1 cellular context compared by ENCODE assay signal in genomic region chr15:78065284-78065872, GRCh38.
TF ChIP-seq lines count a peak whose summit lies in the region.

No MANE protein-coding gene starts in this region.

TF ChIP-seq in HepG2, 621 proteins besides CTCF, POLR2A, EP300 and RAD21 (continued from another document and continues in another):
- TF ChIP-seq, protein P1, sequence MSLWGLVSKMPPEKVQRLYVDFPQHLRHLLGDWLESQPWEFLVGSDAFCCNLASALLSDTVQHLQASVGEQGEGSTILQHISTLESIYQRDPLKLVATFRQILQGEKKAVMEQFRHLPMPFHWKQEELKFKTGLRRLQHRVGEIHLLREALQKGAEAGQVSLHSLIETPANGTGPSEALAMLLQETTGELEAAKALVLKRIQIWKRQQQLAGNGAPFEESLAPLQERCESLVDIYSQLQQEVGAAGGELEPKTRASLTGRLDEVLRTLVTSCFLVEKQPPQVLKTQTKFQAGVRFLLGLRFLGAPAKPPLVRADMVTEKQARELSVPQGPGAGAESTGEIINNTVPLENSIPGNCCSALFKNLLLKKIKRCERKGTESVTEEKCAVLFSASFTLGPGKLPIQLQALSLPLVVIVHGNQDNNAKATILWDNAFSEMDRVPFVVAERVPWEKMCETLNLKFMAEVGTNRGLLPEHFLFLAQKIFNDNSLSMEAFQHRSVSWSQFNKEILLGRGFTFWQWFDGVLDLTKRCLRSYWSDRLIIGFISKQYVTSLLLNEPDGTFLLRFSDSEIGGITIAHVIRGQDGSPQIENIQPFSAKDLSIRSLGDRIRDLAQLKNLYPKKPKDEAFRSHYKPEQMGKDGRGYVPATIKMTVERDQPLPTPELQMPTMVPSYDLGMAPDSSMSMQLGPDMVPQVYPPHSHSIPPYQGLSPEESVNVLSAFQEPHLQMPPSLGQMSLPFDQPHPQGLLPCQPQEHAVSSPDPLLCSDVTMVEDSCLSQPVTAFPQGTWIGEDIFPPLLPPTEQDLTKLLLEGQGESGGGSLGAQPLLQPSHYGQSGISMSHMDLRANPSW (CRISPR knock-in tag; IDR thresholded peaks at IDR 0.05; ENCODE audit: borderline replicate concordance), result peak; percentile 72; the same call in 1 of the 2 replicates
- TF ChIP-seq LBX2 (CRISPR knock-in tag; IDR thresholded peaks at IDR 0.05; ENCODE audit: borderline replicate concordance) (no peak), E2F5 (CRISPR knock-in tag; conservative IDR thresholded peaks at IDR 0.05) (no peak), SKI (IDR thresholded peaks at IDR 0.05; ENCODE audit: partially characterized antibody) (peak; percentile 97), ZNF276 (CRISPR knock-in tag; IDR thresholded peaks at IDR 0.05; ENCODE audit: low read depth) (peak; percentile 89), ZNF766 (CRISPR knock-in tag; IDR thresholded peaks at IDR 0.05; ENCODE audit: borderline replicate concordance) (peak; percentile 73; the same call in 1 of the 2 replicates), DDIT3 (CRISPR knock-in tag; IDR thresholded peaks at IDR 0.05) (no peak), LCORL (IDR thresholded peaks at IDR 0.05) (no peak), LCORL (CRISPR knock-in tag; IDR thresholded peaks at IDR 0.05) (peak; percentile 97), ZSCAN5A (CRISPR knock-in tag; IDR thresholded peaks at IDR 0.05; ENCODE audit: borderline replicate concordance) (peak; percentile 81; the same call in 1 of the 2 replicates), CREM (IDR thresholded peaks at IDR 0.05) (peak; percentile 80), CREM (CRISPR knock-in tag; IDR thresholded peaks at IDR 0.05) (no peak), PAXIP1 (CRISPR knock-in tag; conservative IDR thresholded peaks at IDR 0.05) (peak; percentile 93), SRY (CRISPR knock-in tag; IDR thresholded peaks at IDR 0.05) (no peak), ZNF768 (CRISPR knock-in tag; IDR thresholded peaks at IDR 0.05) (no peak), KAT2B (IDR thresholded peaks at IDR 0.05; ENCODE audit: borderline replicate concordance, low read depth, low read length) (no peak), GPN1 (CRISPR knock-in tag; IDR thresholded peaks at IDR 0.05; ENCODE audit: borderline replicate concordance) (no peak), PRMT3 (CRISPR knock-in tag; IDR thresholded peaks at IDR 0.05; ENCODE audit: borderline replicate concordance, low read depth) (peak; percentile 81; the same call in 1 of the 2 replicates), ZNF121 (CRISPR knock-in tag; IDR thresholded peaks at IDR 0.05) (no peak; the same call in 1 of the 2 replicates), ZBTB42 (CRISPR knock-in tag; IDR thresholded peaks at IDR 0.05) (no peak), ZNF251 (CRISPR knock-in tag; IDR thresholded peaks at IDR 0.05) (no peak), ZNF382 (CRISPR knock-in tag; IDR thresholded peaks at IDR 0.05; ENCODE audit: borderline replicate concordance) (no peak), ZNF629 (CRISPR knock-in tag; conservative IDR thresholded peaks at IDR 0.05) (0 out of 2 replicates have a peak, but pooled peaks have one; percentile 11), ZNF607 (CRISPR knock-in tag; IDR thresholded peaks at IDR 0.05; ENCODE audit: borderline replicate concordance) (peak; percentile 37; the same call in 1 of the 2 replicates), ZNF776 (CRISPR knock-in tag; IDR thresholded peaks at IDR 0.05) (no peak), GABPA (IDR thresholded peaks at IDR 0.05; ENCODE audit: low read depth, low read length) (no peak), GABPA (CRISPR knock-in tag; IDR thresholded peaks at IDR 0.05; ENCODE audit: low read depth) (peak; percentile 72), ISX (CRISPR knock-in tag; conservative IDR thresholded peaks at IDR 0.05) (no peak), ZNF781 (CRISPR knock-in tag; IDR thresholded peaks at IDR 0.05; ENCODE audit: borderline replicate concordance, not compliant biosample characterization) (peak; percentile 70), YY1 (IDR thresholded peaks at IDR 0.05; ENCODE audit: insufficient read depth, insufficient replicate concordance, low read depth, low read length) (no peak), STAG1 (CRISPR knock-in tag; IDR thresholded peaks at IDR 0.05) (peak; percentile 25; the same call in 1 of the 2 replicates), DPF2 (CRISPR knock-in tag; IDR thresholded peaks at IDR 0.05; ENCODE audit: borderline replicate concordance, low read depth) (peak; percentile 89), SMC3 (IDR thresholded peaks at IDR 0.05; ENCODE audit: low read length) (peak; percentile 40; the same call in 1 of the 2 replicates), HOXD1 (CRISPR knock-in tag; IDR thresholded peaks at IDR 0.05) (peak; percentile 68; the same call in 1 of the 2 replicates)
- TF ChIP-seq, protein P2, sequence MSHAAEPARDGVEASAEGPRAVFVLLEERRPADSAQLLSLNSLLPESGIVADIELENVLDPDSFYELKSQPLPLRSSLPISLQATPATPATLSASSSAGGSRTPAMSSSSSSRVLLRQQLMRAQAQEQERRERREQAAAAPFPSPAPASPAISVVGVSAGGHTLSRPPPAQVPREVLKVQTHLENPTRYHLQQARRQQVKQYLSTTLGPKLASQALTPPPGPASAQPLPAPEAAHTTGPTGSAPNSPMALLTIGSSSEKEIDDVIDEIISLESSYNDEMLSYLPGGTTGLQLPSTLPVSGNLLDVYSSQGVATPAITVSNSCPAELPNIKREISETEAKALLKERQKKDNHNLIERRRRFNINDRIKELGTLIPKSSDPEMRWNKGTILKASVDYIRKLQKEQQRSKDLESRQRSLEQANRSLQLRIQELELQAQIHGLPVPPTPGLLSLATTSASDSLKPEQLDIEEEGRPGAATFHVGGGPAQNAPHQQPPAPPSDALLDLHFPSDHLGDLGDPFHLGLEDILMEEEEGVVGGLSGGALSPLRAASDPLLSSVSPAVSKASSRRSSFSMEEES (CRISPR knock-in tag; IDR thresholded peaks at IDR 0.05), result peak; percentile 95
- TF ChIP-seq, protein P3, sequence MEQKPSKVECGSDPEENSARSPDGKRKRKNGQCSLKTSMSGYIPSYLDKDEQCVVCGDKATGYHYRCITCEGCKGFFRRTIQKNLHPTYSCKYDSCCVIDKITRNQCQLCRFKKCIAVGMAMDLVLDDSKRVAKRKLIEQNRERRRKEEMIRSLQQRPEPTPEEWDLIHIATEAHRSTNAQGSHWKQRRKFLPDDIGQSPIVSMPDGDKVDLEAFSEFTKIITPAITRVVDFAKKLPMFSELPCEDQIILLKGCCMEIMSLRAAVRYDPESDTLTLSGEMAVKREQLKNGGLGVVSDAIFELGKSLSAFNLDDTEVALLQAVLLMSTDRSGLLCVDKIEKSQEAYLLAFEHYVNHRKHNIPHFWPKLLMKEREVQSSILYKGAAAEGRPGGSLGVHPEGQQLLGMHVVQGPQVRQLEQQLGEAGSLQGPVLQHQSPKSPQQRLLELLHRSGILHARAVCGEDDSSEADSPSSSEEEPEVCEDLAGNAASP (CRISPR knock-in tag; IDR thresholded peaks at IDR 0.05; ENCODE audit: borderline replicate concordance), result peak; percentile 94
- TF ChIP-seq, protein P4, sequence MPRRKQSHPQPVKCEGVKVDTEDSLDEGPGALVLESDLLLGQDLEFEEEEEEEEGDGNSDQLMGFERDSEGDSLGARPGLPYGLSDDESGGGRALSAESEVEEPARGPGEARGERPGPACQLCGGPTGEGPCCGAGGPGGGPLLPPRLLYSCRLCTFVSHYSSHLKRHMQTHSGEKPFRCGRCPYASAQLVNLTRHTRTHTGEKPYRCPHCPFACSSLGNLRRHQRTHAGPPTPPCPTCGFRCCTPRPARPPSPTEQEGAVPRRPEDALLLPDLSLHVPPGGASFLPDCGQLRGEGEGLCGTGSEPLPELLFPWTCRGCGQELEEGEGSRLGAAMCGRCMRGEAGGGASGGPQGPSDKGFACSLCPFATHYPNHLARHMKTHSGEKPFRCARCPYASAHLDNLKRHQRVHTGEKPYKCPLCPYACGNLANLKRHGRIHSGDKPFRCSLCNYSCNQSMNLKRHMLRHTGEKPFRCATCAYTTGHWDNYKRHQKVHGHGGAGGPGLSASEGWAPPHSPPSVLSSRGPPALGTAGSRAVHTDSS (CRISPR knock-in tag; conservative IDR thresholded peaks at IDR 0.05), result 0 out of 2 replicates have a peak, but pooled peaks have one; percentile 62
- TF ChIP-seq, protein P5, sequence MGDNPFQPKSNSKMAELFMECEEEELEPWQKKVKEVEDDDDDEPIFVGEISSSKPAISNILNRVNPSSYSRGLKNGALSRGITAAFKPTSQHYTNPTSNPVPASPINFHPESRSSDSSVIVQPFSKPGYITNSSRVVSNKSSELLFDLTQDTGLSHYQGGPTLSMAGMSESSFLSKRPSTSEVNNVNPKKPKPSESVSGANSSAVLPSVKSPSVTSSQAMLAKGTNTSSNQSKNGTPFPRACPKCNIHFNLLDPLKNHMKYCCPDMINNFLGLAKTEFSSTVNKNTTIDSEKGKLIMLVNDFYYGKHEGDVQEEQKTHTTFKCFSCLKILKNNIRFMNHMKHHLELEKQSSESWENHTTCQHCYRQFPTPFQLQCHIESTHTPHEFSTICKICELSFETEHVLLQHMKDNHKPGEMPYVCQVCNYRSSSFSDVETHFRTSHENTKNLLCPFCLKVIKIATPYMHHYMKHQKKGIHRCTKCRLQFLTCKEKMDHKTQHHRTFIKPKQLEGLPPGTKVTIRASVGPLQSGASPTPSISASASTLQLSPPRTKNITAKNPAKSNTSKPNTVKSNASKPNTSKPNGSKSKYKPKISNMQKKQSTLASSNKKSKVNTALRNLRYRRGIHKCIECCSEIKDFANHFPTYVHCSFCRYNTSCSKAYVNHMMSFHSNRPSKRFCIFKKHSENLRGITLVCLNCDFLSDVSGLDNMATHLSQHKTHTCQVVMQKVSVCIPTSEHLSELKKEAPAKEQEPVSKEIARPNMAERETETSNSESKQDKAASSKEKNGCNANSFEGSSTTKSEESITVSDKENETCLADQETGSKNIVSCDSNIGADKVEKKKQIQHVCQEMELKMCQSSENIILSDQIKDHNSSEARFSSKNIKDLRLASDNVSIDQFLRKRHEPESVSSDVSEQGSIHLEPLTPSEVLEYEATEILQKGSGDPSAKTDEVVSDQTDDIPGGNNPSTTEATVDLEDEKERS (CRISPR knock-in tag; IDR thresholded peaks at IDR 0.05), result peak; percentile 92; the same call in 1 of the 2 replicates
- TF ChIP-seq, protein P6, sequence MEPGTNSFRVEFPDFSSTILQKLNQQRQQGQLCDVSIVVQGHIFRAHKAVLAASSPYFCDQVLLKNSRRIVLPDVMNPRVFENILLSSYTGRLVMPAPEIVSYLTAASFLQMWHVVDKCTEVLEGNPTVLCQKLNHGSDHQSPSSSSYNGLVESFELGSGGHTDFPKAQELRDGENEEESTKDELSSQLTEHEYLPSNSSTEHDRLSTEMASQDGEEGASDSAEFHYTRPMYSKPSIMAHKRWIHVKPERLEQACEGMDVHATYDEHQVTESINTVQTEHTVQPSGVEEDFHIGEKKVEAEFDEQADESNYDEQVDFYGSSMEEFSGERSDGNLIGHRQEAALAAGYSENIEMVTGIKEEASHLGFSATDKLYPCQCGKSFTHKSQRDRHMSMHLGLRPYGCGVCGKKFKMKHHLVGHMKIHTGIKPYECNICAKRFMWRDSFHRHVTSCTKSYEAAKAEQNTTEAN (CRISPR knock-in tag; conservative IDR thresholded peaks at IDR 0.05), result peak; percentile 93
